In the genomic region with DNA sequence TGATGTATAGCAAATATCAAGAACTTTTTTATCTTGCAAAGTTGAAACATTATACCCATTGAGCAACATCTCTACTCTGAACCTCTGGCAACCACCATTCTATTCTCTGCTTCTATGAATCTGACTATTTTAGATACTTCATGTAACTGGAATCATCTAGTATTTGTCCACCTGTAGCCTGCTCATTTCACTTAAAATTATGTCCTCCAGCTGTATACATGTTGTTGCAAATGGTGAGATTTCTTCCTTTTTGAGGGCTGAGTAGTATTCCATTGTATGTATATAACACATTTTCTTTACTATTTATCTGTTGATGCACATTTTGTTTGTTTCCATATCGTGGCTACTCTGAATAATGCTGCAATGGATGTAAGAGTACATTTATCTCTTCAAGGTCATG, we compare ENCODE assay signal across 21 cellular contexts.
DNase-seq lines count a peak whose midpoint lies in the region; ATAC-seq, FAIRE-seq and TF ChIP-seq lines count a peak whose summit lies in the region.
"Had no signal": no experiment of that assay in that cellular context is flagged by ENCODE, and none has a peak within 500 bp of the region (broad histone marks: within the 10 kb centered on the region; RNA-seq: fewer than 3 reads in every experiment).

No MANE protein-coding gene starts in this region.

- intact Hi-C loops in K562 (cut with micrococcal nuclease): no loop called here

- CTCF ChIA-PET in K562 (lab: Yijun Ruan, JAX; ENCODE audit: low intra/inter-chr PET ratio): no interaction called here

- no peak for TF ChIP-seq POLR2A in K562 (conservative IDR thresholded peaks at IDR 0.05)

- H2AFZ ChIP-seq in K562 (ENCODE audit: low read depth, low read length): no peak overlapping the region

- peak overlapping the region; percentile 42 for H3K27ac ChIP-seq in HUES48 (ENCODE audit: low read depth, low read length)
- no peak overlapping the region for H3K27ac ChIP-seq in K562 (ENCODE audit: extremely low read depth, low read depth, low read length)
- H3K27ac ChIP-seq: BLaER1 had no signal

- no peaks in the 10 kb centered on the region for H4K20me1 ChIP-seq in K562 (replicated peaks; ENCODE audit: control insufficient read depth, insufficient read depth, low read length)
- H4K20me1 ChIP-seq: BLaER1 had no signal

- POLR2A ChIA-PET in K562 (lab: Yijun Ruan, JAX): no interaction called here

- no peak for FAIRE-seq in K562 (lab: Jason Lieb, UNC)
- FAIRE-seq: A204.1, D721Med, G401.6, GM12891 had no signal

- in situ Hi-C loops in K562 (cut with MboI): no loop called here

- ATAC-seq in K562 (no peak), GM19397 (IDR thresholded peaks at IDR 0.05; ENCODE audit: unreplicated experiment) (no peak), HG02840 (IDR thresholded peaks at IDR 0.05; ENCODE audit: low FRiP score, unreplicated experiment) (no peak), GM19467 (IDR thresholded peaks at IDR 0.05; ENCODE audit: unreplicated experiment) (no peak)

- WGBS in K562 (ENCODE audit: insufficient coverage, low coverage, missing lambda C conversion rate): 0% methylated on average over 1 of the region's 1 CpG

- DNase-seq in K562 (ENCODE audit: extremely low read depth in 1 of 4, low spot score in 3 of 4): no peak
- DNase-seq: 8988T; ACHN; BE2C; C1 segment of cervical spinal cord; Caco-2; Calu3; CD4-positive, alpha-beta memory T cell; CD4-positive, CD25-positive, alpha-beta regulatory T cell; CD8-positive, alpha-beta memory T cell; DMS79 treated with DMSO at 0.1 percent for 48 hours; GF-D8 had no signal

- H3K4me2 ChIP-seq in K562 (ENCODE audit: insufficient read depth, low read length): no peak overlapping the region
- H3K4me2 ChIP-seq: BLaER1 had no signal

- H3K9me3 ChIP-seq in HUES48 (ENCODE audit: control insufficient read depth, insufficient read depth, low read length) (peaks cover 6% of the 10 kb centered on the region; the same call in 1 of the 2 replicates), K562 (replicated peaks; ENCODE audit: control insufficient read depth, insufficient read depth, low read depth, low read length) (no peaks in the 10 kb centered on the region)
- H3K9me3 ChIP-seq: BE2C, BLaER1, Caco-2 had no signal

- H3K4me1 ChIP-seq in HUES48 (ENCODE audit: control insufficient read depth, insufficient read depth, low read length) (peaks cover 12% of the 10 kb centered on the region), K562 (replicated peaks in 1 of 2; ENCODE audit: control insufficient read depth in 2 of 2, insufficient read depth in 2 of 2, low read length in 2 of 2) (no peaks in the 10 kb centered on the region)
- H3K4me1 ChIP-seq: BE2C, BLaER1, Caco-2 had no signal

- no peaks in the 10 kb centered on the region for H3K79me2 ChIP-seq in K562 (ENCODE audit: control insufficient read depth, insufficient read depth, low read length)

- H3K27me3 ChIP-seq in HUES48 (ENCODE audit: control insufficient read depth, insufficient read depth, low read length) (no peaks in the 10 kb centered on the region), K562 (ENCODE audit: control insufficient read depth in 2 of 2, insufficient read depth in 2 of 2, low read length in 2 of 2) (no peaks in the 10 kb centered on the region)
- H3K27me3 ChIP-seq: BE2C, BLaER1 had no signal

- H3K36me3 ChIP-seq in HUES48 (ENCODE audit: control insufficient read depth, insufficient read depth, low read length) (no peaks in the 10 kb centered on the region), K562 (ENCODE audit: control insufficient read depth, insufficient read depth, low read length) (no peaks in the 10 kb centered on the region)
- H3K36me3 ChIP-seq: BE2C, BLaER1 had no signal

- H3K9ac ChIP-seq in HUES48 (ENCODE audit: low read depth, low read length) (no peak overlapping the region), K562 (ENCODE audit: insufficient read depth in 1 of 2, low read depth in 2 of 2, low read length in 2 of 2) (no peak overlapping the region)
- H3K9ac ChIP-seq: BLaER1 had no signal

- TF ChIP-seq EP300 in K562 (IDR thresholded peaks at IDR 0.05; ENCODE audit: low read length): no peak

- BruUV-seq in K562 (replicated peaks; lab: Mats Ljungman, UMichigan): no TSS peak

- no peak for TF ChIP-seq CTCF in K562 (IDR thresholded peaks at IDR 0.05 in 2 of 3, conservative IDR thresholded peaks at IDR 0.05 in 1 of 3; ENCODE audit: insufficient read depth in 2 of 3, low read depth in 1 of 3, low read length in 3 of 3)

- H3K9me1 ChIP-seq in K562 (ENCODE audit: control insufficient read depth, insufficient read depth, low read length): no peaks in the 10 kb centered on the region

- TF ChIP-seq RAD21 in K562 (CRISPR knock-in tag; conservative IDR thresholded peaks at IDR 0.05 in 1 of 2, IDR thresholded peaks at IDR 0.05 in 1 of 2): no peak

- H3K4me3 ChIP-seq in HUES48 (ENCODE audit: low read depth, low read length) (no peak overlapping the region), K562 (no peak overlapping the region)
- H3K4me3 ChIP-seq: BLaER1 had no signal

TF ChIP-seq in K562, 482 proteins besides CTCF, POLR2A, EP300 and RAD21 (continues in another document):
- TF ChIP-seq, protein P1, sequence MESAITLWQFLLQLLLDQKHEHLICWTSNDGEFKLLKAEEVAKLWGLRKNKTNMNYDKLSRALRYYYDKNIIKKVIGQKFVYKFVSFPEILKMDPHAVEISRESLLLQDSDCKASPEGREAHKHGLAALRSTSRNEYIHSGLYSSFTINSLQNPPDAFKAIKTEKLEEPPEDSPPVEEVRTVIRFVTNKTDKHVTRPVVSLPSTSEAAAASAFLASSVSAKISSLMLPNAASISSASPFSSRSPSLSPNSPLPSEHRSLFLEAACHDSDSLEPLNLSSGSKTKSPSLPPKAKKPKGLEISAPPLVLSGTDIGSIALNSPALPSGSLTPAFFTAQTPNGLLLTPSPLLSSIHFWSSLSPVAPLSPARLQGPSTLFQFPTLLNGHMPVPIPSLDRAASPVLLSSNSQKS (CRISPR knock-in tag; IDR thresholded peaks at IDR 0.05): no peak
- TF ChIP-seq TEAD4 (IDR thresholded peaks at IDR 0.05; ENCODE audit: low read length) (no peak), TEAD4 (CRISPR knock-in tag; IDR thresholded peaks at IDR 0.05; ENCODE audit: borderline replicate concordance) (no peak), RBM25 (IDR thresholded peaks at IDR 0.05; ENCODE audit: low read depth, low read length, severe bottlenecking) (peak; percentile 80), PHF21A (IDR thresholded peaks at IDR 0.05; ENCODE audit: borderline replicate concordance, low read depth) (no peak), ZNF347 (CRISPR knock-in tag; IDR thresholded peaks at IDR 0.05; ENCODE audit: low read depth) (no peak)
- TF ChIP-seq, protein P2, sequence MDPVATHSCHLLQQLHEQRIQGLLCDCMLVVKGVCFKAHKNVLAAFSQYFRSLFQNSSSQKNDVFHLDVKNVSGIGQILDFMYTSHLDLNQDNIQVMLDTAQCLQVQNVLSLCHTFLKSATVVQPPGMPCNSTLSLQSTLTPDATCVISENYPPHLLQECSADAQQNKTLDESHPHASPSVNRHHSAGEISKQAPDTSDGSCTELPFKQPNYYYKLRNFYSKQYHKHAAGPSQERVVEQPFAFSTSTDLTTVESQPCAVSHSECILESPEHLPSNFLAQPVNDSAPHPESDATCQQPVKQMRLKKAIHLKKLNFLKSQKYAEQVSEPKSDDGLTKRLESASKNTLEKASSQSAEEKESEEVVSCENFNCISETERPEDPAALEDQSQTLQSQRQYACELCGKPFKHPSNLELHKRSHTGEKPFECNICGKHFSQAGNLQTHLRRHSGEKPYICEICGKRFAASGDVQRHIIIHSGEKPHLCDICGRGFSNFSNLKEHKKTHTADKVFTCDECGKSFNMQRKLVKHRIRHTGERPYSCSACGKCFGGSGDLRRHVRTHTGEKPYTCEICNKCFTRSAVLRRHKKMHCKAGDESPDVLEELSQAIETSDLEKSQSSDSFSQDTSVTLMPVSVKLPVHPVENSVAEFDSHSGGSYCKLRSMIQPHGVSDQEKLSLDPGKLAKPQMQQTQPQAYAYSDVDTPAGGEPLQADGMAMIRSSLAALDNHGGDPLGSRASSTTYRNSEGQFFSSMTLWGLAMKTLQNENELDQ (CRISPR knock-in tag; IDR thresholded peaks at IDR 0.05; ENCODE audit: borderline replicate concordance): no peak
